9 cellular contexts compared by ENCODE assay signal in genomic region chr2:196638765-196639164, GRCh38. TPM values are rescaled to one million over a fixed set of nuclear protein-coding genes. Genes with fewer than 3 reads are reported as not detected.
A peak's percentile ranks its signal among the peaks of the same experiment; 100 is the strongest.
DNase-seq lines count a peak whose midpoint lies in the region; ATAC-seq and TF ChIP-seq lines count a peak whose summit lies in the region.
"Had no signal": no experiment of that assay in that cellular context is flagged by ENCODE, and none has a peak within 500 bp of the region (broad histone marks: within the 10 kb centered on the region; RNA-seq: fewer than 3 reads in every experiment).

No MANE protein-coding gene starts in this region.

- no peaks in the 10 kb centered on the region for H3K9me3 ChIP-seq in CD8-positive, alpha-beta T cell (ENCODE audit: low read length)
- H3K9me3 ChIP-seq: tibial nerve had no signal

- POLR2A ChIA-PET in CD8-positive, alpha-beta T cell (lab: Charles Lee): interaction anchor here (1.1 kb wide), 1 partner anchor 878 kb away, joined by 3 read pairs; no protein-coding TSS in a partner anchor

- H3K27ac Mint-ChIP-seq in CD8-positive, alpha-beta T cell: no peak overlapping the region
- no peak overlapping the region for H3K27ac Mint-ChIP-seq in nephron

- H3K9me3 Mint-ChIP-seq in CD8-positive, alpha-beta T cell: no peaks in the 10 kb centered on the region
- H3K9me3 Mint-ChIP-seq in nephron: no peaks in the 10 kb centered on the region

- DNase-seq in CD8-positive, alpha-beta T cell: peak in 1 of 7 experiments; percentile 22
- DNase-seq in NB4 (ENCODE audit: low read depth) (no peak), dorsolateral prefrontal cortex (peak in 1 of 10 donors; percentile 26), NCI-H748 treated with DMSO at 0.1 percent for 48 hours (lab: John Stamatoyannopoulos, UW) (no peak), hippocampal formation (lab: John Stamatoyannopoulos, UW) (no peak)
- no peak for DNase-seq in effector CD8-positive, alpha-beta T cell (lab: John Stamatoyannopoulos, UW)

- CTCF ChIA-PET in CD8-positive, alpha-beta T cell (lab: Charles Lee): no interaction called here

- peaks cover 13% of the 10 kb centered on the region for H3K4me1 Mint-ChIP-seq in CD8-positive, alpha-beta T cell (ENCODE audit: low read depth)
- peaks cover 13% of the 10 kb centered on the region for H3K4me1 Mint-ChIP-seq in nephron

- H3K27ac ChIP-seq in CD8-positive, alpha-beta T cell (ENCODE audit: low read depth, low read length): no peak overlapping the region
- H3K27ac ChIP-seq in dorsolateral prefrontal cortex: peak overlapping the region in 7 of 59 donors; percentile 11 to 63 (median 44)

- peak overlapping the region; percentile 85 for H3K4me3 ChIP-seq in CD8-positive, alpha-beta T cell (ENCODE audit: low read depth, low read length)
- H3K4me3 ChIP-seq in NB4 (ENCODE audit: low read depth, low read length) (peak overlapping the region; percentile 41), dorsolateral prefrontal cortex (peak overlapping the region in 56 of 59 donors; percentile 34 to 89 (median 74))

- H3K36me3 ChIP-seq in CD8-positive, alpha-beta T cell (ENCODE audit: insufficient read depth, low read length): no peaks in the 10 kb centered on the region
- H3K36me3 ChIP-seq: tibial nerve had no signal

- no peak for ATAC-seq in CD8-positive, alpha-beta T cell
- no peak for ATAC-seq in HG03159 (IDR thresholded peaks at IDR 0.05; ENCODE audit: unreplicated experiment)

- H3K4me1 ChIP-seq in CD8-positive, alpha-beta T cell (ENCODE audit: insufficient read depth, low read length): peaks cover 7% of the 10 kb centered on the region

- intact Hi-C loops in CD8-positive, alpha-beta T cell (cut with DNase I, micrococcal nuclease): loop anchor here (1.0 to 10.0 kb wide), 10 partner anchors 161 to 1166 kb away; partner anchors contain the start of genes MARS2 (in 2 of the 2), MOB4 (in 2 of the 2), COQ10B (in 1 of the 2) and DNAH7 (in 1 of the 2)
- intact Hi-C loops in dorsolateral prefrontal cortex (cut with DNase I): loop anchor here (2.0 to 5.0 kb wide), 4 partner anchors 44 to 206 kb away; partner anchors contain the start of gene HECW2 (in 1 of the 2)

- TF ChIP-seq CTCF in CD8-positive, alpha-beta T cell (IDR thresholded peaks at IDR 0.05): no peak
- TF ChIP-seq CTCF in NB4 (IDR thresholded peaks at IDR 0.05; ENCODE audit: low read depth, low read length) (no peak), dorsolateral prefrontal cortex (IDR thresholded peaks at IDR 0.05 in 54 of 56, conservative IDR thresholded peaks at IDR 0.05 in 2 of 56; ENCODE audit: low read depth in 1 of 56, partially characterized antibody in 56 of 56) (no peak), nephron (IDR thresholded peaks at IDR 0.05; ENCODE audit: unreplicated experiment in 3 of 3) (no peak)

- H3K27me3 Mint-ChIP-seq in CD8-positive, alpha-beta T cell (ENCODE audit: low read depth): no peaks in the 10 kb centered on the region
- H3K27me3 Mint-ChIP-seq in nephron (ENCODE audit: low read depth): peaks cover 7% of the 10 kb centered on the region

- no peaks in the 10 kb centered on the region for H3K27me3 ChIP-seq in CD8-positive, alpha-beta T cell (ENCODE audit: insufficient read depth, low read length)
- H3K27me3 ChIP-seq in dorsolateral prefrontal cortex: no peaks in the 10 kb centered on the region
- H3K27me3 ChIP-seq: tibial nerve had no signal

- peak overlapping the region; percentile 86 for H3K4me3 Mint-ChIP-seq in CD8-positive, alpha-beta T cell
- peak overlapping the region; percentile 96 to 97 (median 96) for H3K4me3 Mint-ChIP-seq in nephron

- no peak for TF ChIP-seq POLR2A in NB4 (IDR thresholded peaks at IDR 0.05; ENCODE audit: extremely low read depth, insufficient read length)

- no peaks in the 10 kb centered on the region for H3K36me3 Mint-ChIP-seq in CD8-positive, alpha-beta T cell
- peaks cover 6% of the 10 kb centered on the region for H3K36me3 Mint-ChIP-seq in nephron (ENCODE audit: low read depth)

RNA-seq across cellular contexts. Expression of gene CCDC150, which starts 0.8 kb away (rescaled TPM):
- under 1 TPM; 0.72 to 0.81 TPM for total RNA-seq in CD8-positive, alpha-beta T cell
- 10 to 100 TPM in 2 of 120 experiments, 1 to 10 TPM in 117, under 1 TPM in 1; 0.67 to 10.5 (median 4.1) TPM for total RNA-seq in dorsolateral prefrontal cortex

RNA-seq across cellular contexts. Expression of gene HECW2, which starts 45.4 kb away (rescaled TPM):
- under 1 TPM; 0.19 to 0.46 TPM for total RNA-seq in CD8-positive, alpha-beta T cell
- 100 to 1,000 TPM in 3 of 120 experiments, 10 to 100 TPM in 117; 49.6 to 107 (median 77.3) TPM for total RNA-seq in dorsolateral prefrontal cortex

Comparison
In these comparisons a context has a peak if more than half of its experiments do, and no peak if none do; other contexts are left out.
1. RNA of gene HECW2, which starts 45.4 kb away (total RNA-seq): 49.6 to 107 TPM in dorsolateral prefrontal cortex; 0.19 to 0.46 TPM in CD8-positive, alpha-beta T cell; every median in the first group is over 10 times any median in the second.
2. Peak in every context shown above with its lines, with median percentiles within 50 percentile points of each other: H3K4me3 ChIP-seq.